8 cellular contexts compared by ENCODE assay signal in the genomic region with DNA sequence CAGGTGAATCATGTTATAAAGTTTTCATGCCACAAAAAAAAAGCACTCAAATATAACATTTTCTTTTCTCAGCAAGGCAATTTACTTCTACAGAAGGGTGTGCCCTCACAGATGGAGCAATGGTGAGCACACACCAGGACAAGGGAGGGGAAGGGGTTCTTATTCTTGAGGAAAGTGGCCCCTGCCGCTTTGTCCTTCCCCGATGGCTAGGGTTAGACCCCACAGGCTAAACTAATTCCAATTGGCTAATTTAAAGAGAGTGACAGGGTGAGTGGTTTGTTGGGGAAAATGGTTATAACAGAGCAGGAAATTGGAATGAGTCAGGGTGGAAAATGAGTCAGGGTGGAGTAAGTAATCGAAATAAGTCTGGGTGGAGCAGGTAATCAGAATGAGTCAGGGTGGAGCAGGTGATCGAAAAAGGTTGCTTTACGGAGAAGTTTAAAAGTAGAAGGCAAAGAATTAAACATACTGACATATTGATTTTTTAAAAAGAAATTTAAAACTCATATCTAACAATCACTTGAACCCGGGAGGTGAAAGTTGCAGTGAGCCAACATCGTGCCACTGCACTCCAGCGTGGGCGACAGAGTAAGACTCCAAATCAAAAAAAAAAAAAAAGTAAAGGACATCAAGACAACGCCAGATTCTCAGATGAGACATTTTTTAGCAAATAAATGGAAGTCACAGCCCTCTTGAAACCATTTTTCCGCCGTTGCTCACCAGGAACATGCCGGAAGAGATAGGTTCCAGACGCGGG. TPM values are rescaled to one million over a fixed set of nuclear protein-coding genes. Genes with fewer than 3 reads are reported as not detected.
DNase-seq lines count a peak whose midpoint lies in the region; ATAC-seq and TF ChIP-seq lines count a peak whose summit lies in the region.

No MANE protein-coding gene starts in this region.

- no peaks in the 10 kb centered on the region for H3K9me2 ChIP-seq in Karpas-422 (replicated peaks; ENCODE audit: insufficient read depth, low read length)

- H3K4me2 ChIP-seq in Karpas-422 (ENCODE audit: low read depth, low read length, poor library complexity, severe bottlenecking), result peak overlapping the region; percentile 75

- no peak for TF ChIP-seq CTCF in right atrium auricular region (IDR thresholded peaks at IDR 0.05)

- H2AFZ ChIP-seq in Karpas-422 (ENCODE audit: low read length), result peak overlapping the region; percentile 88

- peaks cover 26% of the 10 kb centered on the region for H3K4me1 Mint-ChIP-seq in activated T-helper 17 cell treated with anti-CD3 and anti-CD28 coated beads, Interleukin-2, amount 50 U/mL, for 72 hours

- peak; percentile 78 for ATAC-seq in activated T-helper 17 cell treated with anti-CD3 and anti-CD28 coated beads, Interleukin-2, amount 50 U/mL, for 72 hours (replicated peaks)

- peak overlapping the region; percentile 74 for H3K4me3 Mint-ChIP-seq in activated T-helper 17 cell treated with anti-CD3 and anti-CD28 coated beads, Interleukin-2, amount 50 U/mL, for 72 hours

- H3K36me3 Mint-ChIP-seq in activated T-helper 17 cell treated with anti-CD3 and anti-CD28 coated beads, Interleukin-2, amount 50 U/mL, for 72 hours (ENCODE audit: low read depth), result peaks cover 62% of the 10 kb centered on the region

- peaks cover 24% of the 10 kb centered on the region for H3K9me3 ChIP-seq in Karpas-422 (ENCODE audit: low read length)
- peaks cover 0 to 15% of the 10 kb centered on the region in 2 donors for H3K9me3 ChIP-seq in right atrium auricular region

- peak overlapping the region; percentile 94 for H3K27ac Mint-ChIP-seq in activated T-helper 17 cell treated with anti-CD3 and anti-CD28 coated beads, Interleukin-2, amount 50 U/mL, for 72 hours

- DNase-seq in COLO829 (ENCODE audit: low spot score), result peak; percentile 7
- DNase-seq in Karpas-422, result no peak
- DNase-seq in right atrium auricular region (ENCODE audit: low spot score), result no peak
- no peak for DNase-seq in NCI-H2081 treated with DMSO at 0.1 percent for 48 hours (lab: John Stamatoyannopoulos, UW)
- no peak for DNase-seq in middle frontal gyrus (ENCODE audit: extremely low spot score, low spot score)
- no peak for DNase-seq in H4 (ENCODE audit: low spot score)

- H3K27me3 ChIP-seq in Karpas-422 (ENCODE audit: low read length), result no peaks in the 10 kb centered on the region
- no peaks in the 10 kb centered on the region for H3K27me3 ChIP-seq in right atrium auricular region

- peak overlapping the region; percentile 58; the same call in 1 of the 2 replicates for H3K27ac ChIP-seq in Karpas-422 (ENCODE audit: low read length)
- peak overlapping the region; percentile 93 to 97 for H3K27ac ChIP-seq in right atrium auricular region
- H3K27ac ChIP-seq in skin epidermis, result peak overlapping the region; percentile 42 to 97 (median 91)

- H3K27me3 Mint-ChIP-seq in activated T-helper 17 cell treated with anti-CD3 and anti-CD28 coated beads, Interleukin-2, amount 50 U/mL, for 72 hours, result no peaks in the 10 kb centered on the region

- H3K4me1 ChIP-seq in Karpas-422 (ENCODE audit: low read length) (peaks cover 3% of the 10 kb centered on the region), right atrium auricular region (peaks cover 0 to 4% of the 10 kb centered on the region in 2 donors)

- H3K9ac ChIP-seq in Karpas-422 (ENCODE audit: low read length), result peak overlapping the region; percentile 90

- H3K9me3 Mint-ChIP-seq in activated T-helper 17 cell treated with anti-CD3 and anti-CD28 coated beads, Interleukin-2, amount 50 U/mL, for 72 hours, result peaks cover 19% of the 10 kb centered on the region

- H4K20me1 ChIP-seq in Karpas-422 (ENCODE audit: insufficient read depth, low read depth, low read length), result no peaks in the 10 kb centered on the region

- H3K36me3 ChIP-seq in Karpas-422 (ENCODE audit: insufficient read depth, low read length) (peaks cover 48% of the 10 kb centered on the region), right atrium auricular region (no peaks in the 10 kb centered on the region)

- H3K79me2 ChIP-seq in Karpas-422 (ENCODE audit: low read length), result peaks cover 58% of the 10 kb centered on the region

- H3K4me3 ChIP-seq in Karpas-422 (ENCODE audit: low read length) (peak overlapping the region; percentile 91), right atrium auricular region (peak overlapping the region; percentile 68 to 85), skin epidermis (peak overlapping the region; percentile 54 to 86 (median 69))

RNA-seq across cellular contexts. Expression of a gene that starts 0.8 kb away (rescaled TPM):
- total RNA-seq in Karpas-422 (2014; rRNA removed; shearing (Covaris generic); ENCODE audit: low replicate concordance), result 26.7 and 35.5 TPM in 2 replicates
- 10 to 100 TPM; 39.3 to 53.2 TPM for total RNA-seq in activated T-helper 17 cell treated with anti-CD3 and anti-CD28 coated beads, Interleukin-2, amount 50 U/mL, for 72 hours
- total RNA-seq in right atrium auricular region, result 10 to 100 TPM; 16.0 to 17.1 TPM
- 21.8 and 32.9 TPM in 2 replicates for total RNA-seq in H4 (2014; rRNA removed; shearing (Covaris generic))

RNA-seq across cellular contexts. Expression of a gene that starts 53.1 kb away (rescaled TPM):
- 16.1 and 35.2 TPM in 2 replicates for total RNA-seq in Karpas-422 (2014; rRNA removed; shearing (Covaris generic); ENCODE audit: low replicate concordance)
- 10 to 100 TPM; 26.1 to 32.2 TPM for total RNA-seq in activated T-helper 17 cell treated with anti-CD3 and anti-CD28 coated beads, Interleukin-2, amount 50 U/mL, for 72 hours
- 10 to 100 TPM; 13.6 to 15.2 TPM for total RNA-seq in right atrium auricular region
- total RNA-seq in H4 (2014; rRNA removed; shearing (Covaris generic)), result 18.4 and 49.7 TPM in 2 replicates
